1 cellular context compared by ENCODE assay signal in genomic region chr6:130453230-130453629, GRCh38.
TF ChIP-seq lines count a peak whose summit lies in the region.

No MANE protein-coding gene starts in this region.

TF ChIP-seq in WTC11, 78 proteins besides CTCF, POLR2A, EP300 and RAD21 (continued from another document):
- TF ChIP-seq, protein P1, sequence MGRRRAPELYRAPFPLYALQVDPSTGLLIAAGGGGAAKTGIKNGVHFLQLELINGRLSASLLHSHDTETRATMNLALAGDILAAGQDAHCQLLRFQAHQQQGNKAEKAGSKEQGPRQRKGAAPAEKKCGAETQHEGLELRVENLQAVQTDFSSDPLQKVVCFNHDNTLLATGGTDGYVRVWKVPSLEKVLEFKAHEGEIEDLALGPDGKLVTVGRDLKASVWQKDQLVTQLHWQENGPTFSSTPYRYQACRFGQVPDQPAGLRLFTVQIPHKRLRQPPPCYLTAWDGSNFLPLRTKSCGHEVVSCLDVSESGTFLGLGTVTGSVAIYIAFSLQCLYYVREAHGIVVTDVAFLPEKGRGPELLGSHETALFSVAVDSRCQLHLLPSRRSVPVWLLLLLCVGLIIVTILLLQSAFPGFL (CRISPR knock-in tag; IDR thresholded peaks at IDR 0.05; ENCODE audit: borderline replicate concordance) = no peak
- TF ChIP-seq NR1H2 (CRISPR knock-in tag; IDR thresholded peaks at IDR 0.05) (no peak), ZNF671 (CRISPR knock-in tag; IDR thresholded peaks at IDR 0.05) (no peak)
